ENCODE assay signal across 32 cellular contexts in the genomic region with DNA sequence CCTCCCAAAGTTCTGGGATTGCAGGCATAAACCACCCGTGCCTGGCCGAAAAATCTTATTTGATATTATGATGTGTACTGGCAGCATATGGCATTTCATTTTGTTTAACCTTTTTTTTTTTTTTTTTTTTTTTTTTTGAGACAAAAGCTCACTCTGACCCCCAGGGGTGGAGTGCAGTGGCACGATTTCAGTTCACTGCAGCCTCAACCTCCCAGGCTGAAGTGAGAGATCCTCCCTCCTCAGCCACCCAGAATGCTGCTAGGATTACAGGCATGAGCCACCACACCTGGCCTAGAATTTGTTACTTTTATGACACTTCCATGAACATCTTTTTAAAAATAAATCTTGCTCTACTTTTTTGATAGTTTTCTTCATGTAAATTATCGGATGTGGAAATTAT. TPM values are rescaled to one million over a fixed set of nuclear protein-coding genes. Genes with fewer than 3 reads are reported as not detected.
"Had no signal": no experiment of that assay in that cellular context is flagged by ENCODE, and none has a peak within 500 bp of the region (broad histone marks: within the 10 kb centered on the region; RNA-seq: fewer than 3 reads in every experiment).

No MANE protein-coding gene starts in this region.

- H3K4me1 ChIP-seq: esophagus squamous epithelium, gastrocnemius medialis, heart right ventricle, left lung, lower lobe of right lung had no signal

- H3K27me3 ChIP-seq: gastrocnemius medialis, left lung had no signal

- H3K27ac ChIP-seq: epithelial cell of prostate, esophagus squamous epithelium, gastrocnemius medialis, heart right ventricle, left lung, lower lobe of right lung had no signal

- H3K36me3 ChIP-seq: esophagus squamous epithelium, gastrocnemius medialis, heart right ventricle, left lung, lower lobe of right lung had no signal

- H3K9me3 ChIP-seq: esophagus squamous epithelium, gastrocnemius medialis, heart right ventricle, left lung, lower lobe of right lung, mucosa of descending colon had no signal

- DNase-seq: cortex of kidney; effector CD8-positive, alpha-beta T cell; effector memory CD8-positive, alpha-beta T cell; endodermal cell; erythroblast; esophagus squamous epithelium; foreskin fibroblast; foreskin melanocyte; gastrocnemius medialis; glutamatergic neuron; head of caudate nucleus; heart right ventricle; hippocampal formation; left cardiac atrium; left lung; left ventricle myocardium superior; lower lobe of right lung; mesenchymal stem cell; mucosa of descending colon; naive B cell; naive thymus-derived CD8-positive, alpha-beta T cell had no signal

- H3K4me3 ChIP-seq: esophagus squamous epithelium, gastrocnemius medialis, heart right ventricle, left lung, lower lobe of right lung, mucosa of descending colon had no signal

RNA-seq across cellular contexts. Expression of gene TERB2, which starts 12.0 kb away (rescaled TPM):
- total RNA-seq: dermis microvascular lymphatic vessel endothelial cell; endodermal cell; esophagus mucosa; esophagus squamous epithelium; gastrocnemius medialis; glomerular endothelial cell; heart right ventricle; kidney epithelial cell; left cardiac atrium; left lung; left ventricle myocardium superior; lower leg skin; lower lobe of right lung; lung microvascular endothelial cell; mesenteric fat pad; mesothelial cell of epicardium; mucosa of descending colon; myocyte; naive thymus-derived CD8-positive, alpha-beta T cell had no signal
- polyA plus RNA-seq: heart right ventricle; keratinocyte; naive thymus-derived CD8-positive, alpha-beta T cell had no signal
